In the genomic region with DNA sequence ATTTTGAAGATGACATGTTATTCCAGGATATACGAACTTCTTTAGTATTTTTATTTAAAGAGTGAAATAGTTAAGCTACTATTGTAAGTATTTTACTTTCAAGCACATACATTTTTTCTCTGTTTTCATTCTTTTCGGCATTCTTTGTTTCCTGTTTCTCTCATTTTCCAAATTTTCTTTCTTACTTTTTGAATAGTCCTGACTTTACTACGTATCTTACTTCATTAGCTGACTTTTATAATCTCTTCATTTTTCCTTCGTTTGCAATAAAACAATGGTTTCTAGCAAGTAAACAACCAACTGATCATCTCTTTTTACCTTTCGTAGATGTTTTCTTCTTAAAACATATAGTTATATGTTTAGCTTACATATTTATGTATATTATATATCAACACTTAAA, we compare ENCODE assay signal across 19 cellular contexts. TPM values are rescaled to one million over a fixed set of nuclear protein-coding genes. Genes with fewer than 3 reads are reported as not detected.
"Had no signal": no experiment of that assay in that cellular context is flagged by ENCODE, and none has a peak within 500 bp of the region (broad histone marks: within the 10 kb centered on the region; RNA-seq: fewer than 3 reads in every experiment).

No MANE protein-coding gene starts in this region.

- DNase-seq: Kasumi-1, MV-4-11, NCI-H1048, NCI-H1105, NCI-H1417, NCI-H1436 treated with DMSO at 0.1 percent for 48 hours, NCI-H1694, NCI-H187 treated with DMSO at 0.1 percent for 48 hours, NCI-H2029 treated with DMSO at 0.1 percent for 48 hours, NCI-H2107, NCI-H2227 treated with DMSO at 0.1 percent for 48 hours, NCI-H524 treated with DMSO at 0.1 percent for 48 hours, NCI-H69, NCI-H774, RPMI8226, SHP77 treated with DMSO at 0.1 percent for 48 hours, SJCRH30 had no signal

- H3K27ac ChIP-seq: KMS-11, SJCRH30 had no signal

- H3K27me3 ChIP-seq: SJCRH30 had no signal

- H3K4me2 ChIP-seq: KMS-11 had no signal

- H3K9ac ChIP-seq: KMS-11 had no signal

- H3K9me3 ChIP-seq: SJCRH30 had no signal

- H3K4me1 ChIP-seq: SJCRH30 had no signal

- H3K4me3 ChIP-seq: SJCRH30 had no signal

RNA-seq across cellular contexts. Expression of a gene that starts 11.8 kb away (rescaled TPM):
- total RNA-seq: M059J had no signal
